In genomic region chr10:14162626-14163344, GRCh38 we compare ENCODE assay signal across 29 cellular contexts.
DNase-seq lines count a peak whose midpoint lies in the region; TF ChIP-seq lines count a peak whose summit lies in the region.
"Had no signal": no experiment of that assay in that cellular context is flagged by ENCODE, and none has a peak within 500 bp of the region (broad histone marks: within the 10 kb centered on the region; RNA-seq: fewer than 3 reads in every experiment).

No MANE protein-coding gene starts in this region.

- intact Hi-C loops in activated naive CD4-positive, alpha-beta T cell treated with anti-CD3 and anti-CD28 coated beads for 36 hours (cut with micrococcal nuclease) = no loop called here
- intact Hi-C loops in testis (cut with DNase I; ENCODE audit: low total_unique reads) = no loop called here

- no peaks in the 10 kb centered on the region for H3K4me1 Mint-ChIP-seq in activated naive CD4-positive, alpha-beta T cell treated with anti-CD3 and anti-CD28 coated beads, Interleukin-2, amount 50 U/mL, for 24 hours
- no peaks in the 10 kb centered on the region for H3K4me1 Mint-ChIP-seq in activated naive CD4-positive, alpha-beta T cell treated with anti-CD3 and anti-CD28 coated beads for 36 hours (ENCODE audit: low read depth)
- H3K4me1 Mint-ChIP-seq in chondrocyte (ENCODE audit: low read depth) (peaks cover 33% of the 10 kb centered on the region), neural progenitor cell (peaks cover 12% of the 10 kb centered on the region)
- H3K4me1 Mint-ChIP-seq: activated CD4-positive, alpha-beta memory T cell treated with anti-CD3 and anti-CD28 coated beads, Interleukin-2, amount 10 ng/mL, durations not matched to agents 7 days and 5 days had no signal

- TF ChIP-seq CTCF in chondrocyte (IDR thresholded peaks at IDR 0.05) (no peak), neural progenitor cell (IDR thresholded peaks at IDR 0.05) (no peak), testis (IDR thresholded peaks at IDR 0.05) (no peak)

- H3K9me3 ChIP-seq in neural progenitor cell (ENCODE audit: low read depth) = no peaks in the 10 kb centered on the region
- no peaks in the 10 kb centered on the region for H3K9me3 ChIP-seq in testis
- H3K9me3 ChIP-seq: left ventricle myocardium inferior had no signal

- DNase-seq in activated naive CD4-positive, alpha-beta T cell treated with anti-CD3 and anti-CD28 coated beads for 36 hours = no peak
- DNase-seq in chondrocyte (ENCODE audit: low spot score) = no peak
- DNase-seq in neural progenitor cell (ENCODE audit: low spot score) = no peak
- DNase-seq in testis = no peak
- no peak for DNase-seq in HuH-7 (ENCODE audit: low spot score)
- no peak for DNase-seq in SKM-1 treated with dmso at 0.1 percent for 144 hours (lab: John Stamatoyannopoulos, UW; ENCODE audit: unreplicated experiment)
- no peak for DNase-seq in DMS53 treated with DMSO at 0.1 percent for 48 hours (lab: John Stamatoyannopoulos, UW; ENCODE audit: unreplicated experiment)
- DNase-seq: 8988T; activated CD4-positive, alpha-beta memory T cell treated with anti-CD3 and anti-CD28 coated beads, Interleukin-2, amount 10 ng/mL, durations not matched to agents 7 days and 5 days; activated CD8-positive, alpha-beta memory T cell treated with anti-CD3 and anti-CD28 coated beads, Interleukin-2, amount 50 U/mL, for 48 hours; activated naive CD4-positive, alpha-beta T cell treated with anti-CD3 and anti-CD28 coated beads, Interleukin-2, amount 50 U/mL, for 16 hours; amygdala; COR-L47; DMS53; GDM1; left ventricle myocardium inferior; mesendoderm; NCI-H1092; NCI-H187 treated with DMSO at 0.1 percent for 48 hours; NCI-H2171; NCI-H510A treated with DMSO at 0.1 percent for 48 hours; NK-92 treated with Interleukin-12 subunit alpha and Interleukin-12 subunit beta, amount 100 ng/mL, for 24 hours; SHP77; stimulated activated CD4-positive, alpha-beta T cell treated with anti-CD3 and anti-CD28 coated beads, Interleukin-15, amount 100 ng/mL, for 24 hours; stimulated activated CD4-positive, alpha-beta T cell treated with anti-CD3 and anti-CD28 coated beads, Interleukin-4, amount 100 ng/mL, for 4 hours had no signal

- peaks cover 20% of the 10 kb centered on the region for H3K27me3 Mint-ChIP-seq in activated naive CD4-positive, alpha-beta T cell treated with anti-CD3 and anti-CD28 coated beads, Interleukin-2, amount 50 U/mL, for 24 hours
- H3K27me3 Mint-ChIP-seq in activated naive CD4-positive, alpha-beta T cell treated with anti-CD3 and anti-CD28 coated beads for 36 hours (ENCODE audit: low read depth) = peaks cover 31% of the 10 kb centered on the region
- H3K27me3 Mint-ChIP-seq in chondrocyte (ENCODE audit: low read depth) (no peaks in the 10 kb centered on the region), neural progenitor cell (ENCODE audit: insufficient read depth, low read depth) (peaks cover 2% of the 10 kb centered on the region)

- no peak overlapping the region for H3K9ac ChIP-seq in neural progenitor cell

- H3K4me1 ChIP-seq in neural progenitor cell (peaks cover 18% of the 10 kb centered on the region), testis (no peaks in the 10 kb centered on the region)
- H3K4me1 ChIP-seq: left ventricle myocardium inferior had no signal

- H3K79me2 ChIP-seq in neural progenitor cell (ENCODE audit: low read depth) = no peaks in the 10 kb centered on the region

- TF ChIP-seq POLR2A in testis (IDR thresholded peaks at IDR 0.05) = no peak

- WGBS in testis, 2 donors = 53 to 64% methylated on average over 5 of the region's 5 CpGs

- H2AFZ ChIP-seq in neural progenitor cell (replicated peaks) = peak overlapping the region; percentile 86

- H3K27ac Mint-ChIP-seq in activated naive CD4-positive, alpha-beta T cell treated with anti-CD3 and anti-CD28 coated beads, Interleukin-2, amount 50 U/mL, for 24 hours = peak overlapping the region; percentile 56
- H3K27ac Mint-ChIP-seq in activated naive CD4-positive, alpha-beta T cell treated with anti-CD3 and anti-CD28 coated beads for 36 hours = no peak overlapping the region
- peak overlapping the region; percentile 43 for H3K27ac Mint-ChIP-seq in chondrocyte (ENCODE audit: unreplicated experiment)
- no peak overlapping the region for H3K27ac Mint-ChIP-seq in neural progenitor cell
- H3K27ac Mint-ChIP-seq: activated CD4-positive, alpha-beta memory T cell treated with anti-CD3 and anti-CD28 coated beads, Interleukin-2, amount 10 ng/mL, durations not matched to agents 7 days and 5 days; activated T-helper 1 cell treated with anti-CD3 and anti-CD28 coated beads, Interleukin-12 subunit alpha, Interleukin-12 subunit beta, Interleukin-2, Interleukin-4 antibody, amounts not matched to agents 30 ng/mL and 10 ng/mL and 1 ng/mL, durations not matched to agents 14 hours and 24 hours and 36 hours; type B pancreatic cell had no signal

- no peaks in the 10 kb centered on the region for H4K20me1 ChIP-seq in neural progenitor cell (ENCODE audit: low read depth)

- H3K36me3 Mint-ChIP-seq in activated naive CD4-positive, alpha-beta T cell treated with anti-CD3 and anti-CD28 coated beads, Interleukin-2, amount 50 U/mL, for 24 hours = no peaks in the 10 kb centered on the region
- no peaks in the 10 kb centered on the region for H3K36me3 Mint-ChIP-seq in activated naive CD4-positive, alpha-beta T cell treated with anti-CD3 and anti-CD28 coated beads for 36 hours (ENCODE audit: low read depth)
- H3K36me3 Mint-ChIP-seq in chondrocyte (ENCODE audit: low read depth) (peaks cover 7% of the 10 kb centered on the region), neural progenitor cell (peaks cover 4% of the 10 kb centered on the region)
- H3K36me3 Mint-ChIP-seq: type B pancreatic cell had no signal

- no peak overlapping the region for H3K27ac ChIP-seq in neural progenitor cell
- no peak overlapping the region for H3K27ac ChIP-seq in testis
- H3K27ac ChIP-seq: epithelial cell of prostate, left ventricle myocardium inferior had no signal

- H3K36me3 ChIP-seq in neural progenitor cell (no peaks in the 10 kb centered on the region), testis (ENCODE audit: low read depth, missing control alignments) (no peaks in the 10 kb centered on the region)
- H3K36me3 ChIP-seq: left ventricle myocardium inferior had no signal

- CTCF ChIA-PET in activated naive CD4-positive, alpha-beta T cell treated with anti-CD3 and anti-CD28 coated beads for 36 hours (lab: Charles Lee) = no interaction called here

- H3K4me3 Mint-ChIP-seq in activated naive CD4-positive, alpha-beta T cell treated with anti-CD3 and anti-CD28 coated beads, Interleukin-2, amount 50 U/mL, for 24 hours = no peak overlapping the region
- no peak overlapping the region for H3K4me3 Mint-ChIP-seq in activated naive CD4-positive, alpha-beta T cell treated with anti-CD3 and anti-CD28 coated beads for 36 hours
- H3K4me3 Mint-ChIP-seq in chondrocyte (ENCODE audit: unreplicated experiment) = no peak overlapping the region
- H3K4me3 Mint-ChIP-seq in neural progenitor cell = no peak overlapping the region
- H3K4me3 Mint-ChIP-seq: activated CD4-positive, alpha-beta memory T cell treated with anti-CD3 and anti-CD28 coated beads, Interleukin-2, amount 10 ng/mL, durations not matched to agents 7 days and 5 days; activated T-helper 1 cell treated with anti-CD3 and anti-CD28 coated beads, Interleukin-12 subunit alpha, Interleukin-12 subunit beta, Interleukin-2, Interleukin-4 antibody, amounts not matched to agents 30 ng/mL and 10 ng/mL and 1 ng/mL, durations not matched to agents 14 hours and 24 hours and 36 hours had no signal

- H3K4me2 ChIP-seq in neural progenitor cell = peak overlapping the region; percentile 51

- no peaks in the 10 kb centered on the region for H3K27me3 ChIP-seq in neural progenitor cell
- no peaks in the 10 kb centered on the region for H3K27me3 ChIP-seq in testis

- H3F3A ChIP-seq in neural progenitor cell (ENCODE audit: low read depth) = no peaks in the 10 kb centered on the region

- H3K9me3 Mint-ChIP-seq in activated naive CD4-positive, alpha-beta T cell treated with anti-CD3 and anti-CD28 coated beads, Interleukin-2, amount 50 U/mL, for 24 hours = no peaks in the 10 kb centered on the region
- H3K9me3 Mint-ChIP-seq in activated naive CD4-positive, alpha-beta T cell treated with anti-CD3 and anti-CD28 coated beads for 36 hours = no peaks in the 10 kb centered on the region
- H3K9me3 Mint-ChIP-seq in chondrocyte (ENCODE audit: low read depth) (peaks cover 4% of the 10 kb centered on the region), neural progenitor cell (no peaks in the 10 kb centered on the region)
- H3K9me3 Mint-ChIP-seq: activated CD4-positive, alpha-beta memory T cell treated with anti-CD3 and anti-CD28 coated beads, Interleukin-2, amount 10 ng/mL, durations not matched to agents 7 days and 5 days; activated T-helper 1 cell treated with anti-CD3 and anti-CD28 coated beads, Interleukin-12 subunit alpha, Interleukin-12 subunit beta, Interleukin-2, Interleukin-4 antibody, amounts not matched to agents 30 ng/mL and 10 ng/mL and 1 ng/mL, durations not matched to agents 14 hours and 24 hours and 36 hours had no signal

- H3K4me3 ChIP-seq in neural progenitor cell = no peak overlapping the region
- H3K4me3 ChIP-seq in testis = no peak overlapping the region
- H3K4me3 ChIP-seq: left ventricle myocardium inferior had no signal

Comparison
In these comparisons a context has a peak if more than half of its experiments do, and no peak if none do; other contexts are left out.
1. H3K27ac Mint-ChIP-seq: peak in activated naive CD4-positive, alpha-beta T cell treated with anti-CD3 and anti-CD28 coated beads, Interleukin-2, amount 50 U/mL, for 24 hours (single experiment) and chondrocyte (single experiment); none in activated naive CD4-positive, alpha-beta T cell treated with anti-CD3 and anti-CD28 coated beads for 36 hours (single experiment) and neural progenitor cell (single experiment).